In genomic region chr18:38525039-38525438, GRCh38 we compare ENCODE assay signal across 26 cellular contexts.
"Had no signal": no experiment of that assay in that cellular context is flagged by ENCODE, and none has a peak within 500 bp of the region (broad histone marks: within the 10 kb centered on the region; RNA-seq: fewer than 3 reads in every experiment).

No MANE protein-coding gene starts in this region.

- H3K27ac Mint-ChIP-seq: effector memory CD8-positive, alpha-beta T cell; memory B cell; mesothelial cell of epicardium; natural killer cell treated with Interleukin-12 subunit alpha and Interleukin-12 subunit beta and Interleukin-15 and Interleukin-18, amount 100 ng/mL, for 72 hours; neural progenitor cell; progenitor cell of endocrine pancreas had no signal

- DNase-seq: cerebellar nuclear complex; cortex of kidney; effector memory CD8-positive, alpha-beta T cell; erythroblast; esophagus squamous epithelium; left ventricle myocardium superior; lower lobe of right lung; mucosa of descending colon; naive B cell; stimulated activated CD4-positive, alpha-beta T cell treated with anti-CD3 and anti-CD28 coated beads, Interleukin-12 subunit alpha, Interleukin-12 subunit beta, amount 100 ng/mL, for 4 hours; stimulated activated CD4-positive, alpha-beta T cell treated with anti-CD3 and anti-CD28 coated beads, Interleukin-1b, Interleukin-23, amount 100 ng/mL, for 48 hours; stimulated activated CD4-positive, alpha-beta T cell treated with anti-CD3 and anti-CD28 coated beads, Interleukin-4, amount 100 ng/mL, for 1 hour; stimulated activated CD8-positive, alpha-beta memory T cell treated with anti-CD3 and anti-CD28 coated beads, Interleukin-4, amount 100 ng/mL, for 48 hours; stimulated activated naive CD4-positive, alpha-beta T cell treated with Interleukin-2 at 50 U/mL for 16 hours; stomach; thyroid gland; trophoblast cell had no signal

- ATAC-seq: effector memory CD8-positive, alpha-beta T cell; left ventricle myocardium superior; mucosa of descending colon; natural killer cell treated with Interleukin-12 subunit alpha and Interleukin-12 subunit beta and Interleukin-15 and Interleukin-18, amount 100 ng/mL, for 72 hours; sciatic nerve had no signal

- H3K27ac ChIP-seq: esophagus squamous epithelium, lower lobe of right lung, neural progenitor cell, parathyroid adenoma, right atrium auricular region, thyroid gland had no signal

- H3K9me3 ChIP-seq: esophagus squamous epithelium, lower lobe of right lung, right atrium auricular region, stomach, thyroid gland had no signal

- H3K27me3 Mint-ChIP-seq: effector memory CD8-positive, alpha-beta T cell; memory B cell; naive B cell; natural killer cell treated with Interleukin-12 subunit alpha and Interleukin-12 subunit beta and Interleukin-15 and Interleukin-18, amount 100 ng/mL, for 72 hours; progenitor cell of endocrine pancreas had no signal

- H3K9me3 Mint-ChIP-seq: neural progenitor cell had no signal

- H3K4me2 ChIP-seq: neural progenitor cell, smooth muscle cell had no signal

- H3K36me3 ChIP-seq: esophagus squamous epithelium, lower lobe of right lung, neural progenitor cell, right atrium auricular region, stomach, thyroid gland had no signal

- H3K36me3 Mint-ChIP-seq: memory B cell; mesothelial cell of epicardium; naive B cell; natural killer cell treated with Interleukin-12 subunit alpha and Interleukin-12 subunit beta and Interleukin-15 and Interleukin-18, amount 100 ng/mL, for 72 hours; neural progenitor cell had no signal

- H3K4me1 Mint-ChIP-seq: memory B cell, naive B cell, neural progenitor cell had no signal

- H3K4me3 ChIP-seq: esophagus squamous epithelium, lower lobe of right lung, mucosa of descending colon, neural progenitor cell, right atrium auricular region, smooth muscle cell, stomach, thyroid gland had no signal

- H3K4me1 ChIP-seq: lower lobe of right lung, neural progenitor cell, parathyroid adenoma, right atrium auricular region, thyroid gland had no signal

- H3K4me3 Mint-ChIP-seq: effector memory CD8-positive, alpha-beta T cell; memory B cell; mesothelial cell of epicardium; naive B cell; natural killer cell treated with Interleukin-12 subunit alpha and Interleukin-12 subunit beta and Interleukin-15 and Interleukin-18, amount 100 ng/mL, for 72 hours; neural progenitor cell had no signal

- H3K9ac ChIP-seq: neural progenitor cell, parathyroid adenoma had no signal

- H2AFZ ChIP-seq: neural progenitor cell, parathyroid adenoma had no signal

- H3K27me3 ChIP-seq: esophagus squamous epithelium, neural progenitor cell, right atrium auricular region, stomach, thyroid gland had no signal

- H3K79me2 ChIP-seq: parathyroid adenoma had no signal
